In the genomic region with DNA sequence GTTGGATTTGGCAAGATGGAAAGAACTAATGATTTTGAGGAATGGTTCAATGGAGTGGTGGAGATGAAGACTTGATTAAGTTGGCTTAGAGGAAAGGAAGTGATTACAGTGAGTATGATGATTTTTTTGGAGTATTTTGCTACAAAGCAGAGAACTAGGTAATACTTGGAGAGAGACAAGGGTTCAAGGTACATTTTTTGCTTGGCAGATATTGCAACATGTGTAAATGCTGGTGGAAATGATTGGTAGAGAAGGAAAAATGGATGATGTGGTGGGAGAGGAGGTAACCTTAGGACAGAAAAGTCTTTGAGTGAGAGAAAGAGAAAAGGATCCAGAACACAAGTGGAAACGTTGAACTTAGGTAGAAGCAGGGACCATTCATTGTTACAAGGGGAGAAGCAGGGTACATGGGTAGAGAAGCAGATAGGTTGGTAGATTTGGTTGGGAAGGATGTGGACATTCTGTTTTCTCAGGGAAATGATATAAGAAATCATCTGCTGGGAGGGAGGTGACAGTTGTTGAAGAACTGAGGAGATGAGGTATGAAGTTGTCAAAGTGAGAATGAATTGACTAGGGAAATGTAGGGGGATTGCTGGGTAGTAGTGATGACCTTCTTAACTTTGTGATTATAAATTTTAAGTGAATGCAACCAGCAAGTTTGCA, we compare ENCODE assay signal across 16 cellular contexts. TPM values are rescaled to one million over a fixed set of nuclear protein-coding genes. Genes with fewer than 3 reads are reported as not detected.
DNase-seq lines count a peak whose midpoint lies in the region; ATAC-seq, FAIRE-seq and TF ChIP-seq lines count a peak whose summit lies in the region.
"Had no signal": no experiment of that assay in that cellular context is flagged by ENCODE, and none has a peak within 500 bp of the region (broad histone marks: within the 10 kb centered on the region; RNA-seq: fewer than 3 reads in every experiment).

No MANE protein-coding gene starts in this region.

- H3K27ac ChIP-seq in A549 (no peak overlapping the region), H1 (ENCODE audit: low read depth, low read length) (no peak overlapping the region), liver (ENCODE audit: low read depth in 1 of 2, low read length in 2 of 2) (peak overlapping the region; percentile 65 to 72), osteoblast (ENCODE audit: low read depth, low read length) (no peak overlapping the region)
- H3K27ac ChIP-seq: BLaER1 treated with 17β-estradiol and CSF1 and Interleukin-3, amounts not matched to agents 10 nM and 100 nM had no signal

- H3K79me1 ChIP-seq in H1 (ENCODE audit: low read depth, low read length) = no peaks in the 10 kb centered on the region; the same call in 1 of the 2 replicates

- FAIRE-seq in A549 (lab: Jason Lieb, UNC) (peak; percentile 51), HTR-8/SVneo (lab: Jason Lieb, UNC) (peak; percentile 71), H1 (lab: Jason Lieb, UNC) (no peak)

- TF ChIP-seq RAD21 in A549 (conservative IDR thresholded peaks at IDR 0.05 in 1 of 2, IDR thresholded peaks at IDR 0.05 in 1 of 2) (no peak), H1 (IDR thresholded peaks at IDR 0.05 in 1 of 2, conservative IDR thresholded peaks at IDR 0.05 in 1 of 2; ENCODE audit: low read depth in 2 of 2, low read length in 2 of 2) (no peak), liver (IDR thresholded peaks at IDR 0.05) (peak in 1 of 2 donors; percentile 52)

- H2BK5ac ChIP-seq in H1 (ENCODE audit: low read depth, low read length) = no peak overlapping the region

- no peak overlapping the region for H4K91ac ChIP-seq in H1 (replicated peaks; ENCODE audit: insufficient read length, low read length)

- H3K4me3 ChIP-seq in A549 = no peak overlapping the region
- no peak overlapping the region for H3K4me3 ChIP-seq in H1 (ENCODE audit: extremely low read depth in 1 of 4, insufficient read depth in 2 of 4, low read depth in 3 of 4, low read length in 4 of 4)
- H3K4me3 ChIP-seq in liver (ENCODE audit: low read depth in 1 of 3, low read length in 3 of 3) = peak overlapping the region in 1 of 3 donors; percentile 10
- H3K4me3 ChIP-seq in osteoblast (ENCODE audit: insufficient read depth, low read length) = no peak overlapping the region
- H3K4me3 ChIP-seq: BLaER1 treated with 17β-estradiol and CSF1 and Interleukin-3, amounts not matched to agents 10 nM and 100 nM; GM23338 had no signal

- TF ChIP-seq POLR2A in A549 (IDR thresholded peaks at IDR 0.05; ENCODE audit: low read length) (no peak), H1 (IDR thresholded peaks at IDR 0.05; ENCODE audit: control extremely low read depth in 1 of 2, low read depth in 2 of 2, low read length in 2 of 2) (no peak)

- TF ChIP-seq EP300 in A549 (IDR thresholded peaks at IDR 0.05) (no peak), H1 (IDR thresholded peaks at IDR 0.05; ENCODE audit: borderline replicate concordance in 1 of 2, low read depth in 2 of 2, low read length in 2 of 2) (no peak)

- CTCF ChIA-PET in A549 (lab: Yijun Ruan, JAX) (no interaction called here), H1 (lab: Charles Lee; ENCODE audit: partially characterized antibody) (no interaction called here)
- CTCF ChIA-PET in activated CD4-positive, alpha-beta T cell treated with anti-CD3 and anti-CD28 coated beads, Interleukin-2, amount 10 ng/mL, durations not matched to agents 7 days and 5 days (lab: Charles Lee) = no interaction called here

- no peak overlapping the region for H2BK20ac ChIP-seq in H1 (ENCODE audit: low read length)

- H3K9me3 ChIP-seq in A549 = peaks cover 28% of the 10 kb centered on the region
- no peaks in the 10 kb centered on the region for H3K9me3 ChIP-seq in H1 (ENCODE audit: insufficient read depth in 2 of 2, low read depth in 1 of 2, low read length in 1 of 2)
- H3K9me3 ChIP-seq in liver (ENCODE audit: control insufficient read depth in 4 of 4, low read length in 3 of 4) = no peaks in the 10 kb centered on the region
- no peaks in the 10 kb centered on the region for H3K9me3 ChIP-seq in osteoblast (ENCODE audit: low read depth, low read length)

- H3K4me1 ChIP-seq in A549 (peaks cover 33% of the 10 kb centered on the region), H1 (replicated peaks in 1 of 4; ENCODE audit: control insufficient read depth in 3 of 4, insufficient read depth in 4 of 4, low read length in 3 of 4) (peaks cover 0 to 4% (median 2%) of the 10 kb centered on the region in 4 experiments; a peak in 5 of 7 replicates), liver (ENCODE audit: control insufficient read depth in 4 of 4, insufficient read depth in 4 of 4, low read length in 3 of 4) (peaks cover 8 to 56% (median 37%) of the 10 kb centered on the region in 4 donors), osteoblast (ENCODE audit: insufficient read depth, low read length) (peaks cover 5% of the 10 kb centered on the region)

- no peak overlapping the region for H2AFZ ChIP-seq in H1 (ENCODE audit: low read length)
- H2AFZ ChIP-seq in osteoblast (ENCODE audit: low read length) = no peak overlapping the region
- H2AFZ ChIP-seq: GM23338 had no signal

- H3K14ac ChIP-seq in H1 (ENCODE audit: insufficient read length) = no peak overlapping the region

- H3K79me2 ChIP-seq in H1 (ENCODE audit: control insufficient read depth in 1 of 2, insufficient read depth in 2 of 2, low read length in 2 of 2) (peaks cover 12 to 93% of the 10 kb centered on the region in 2 experiments), osteoblast (ENCODE audit: insufficient read depth, low read length) (peaks cover 92% of the 10 kb centered on the region)

- H3K4me3 Mint-ChIP-seq in activated CD4-positive, alpha-beta T cell treated with anti-CD3 and anti-CD28 coated beads, Interleukin-2, amount 10 ng/mL, durations not matched to agents 7 days and 5 days = no peak overlapping the region
- H3K4me3 Mint-ChIP-seq: CD4-positive, CD25-positive, alpha-beta regulatory T cell; GM23338; HFFc6 had no signal

- H2BK12ac ChIP-seq in H1 (ENCODE audit: low read depth, low read length) = no peak overlapping the region

- H3K9me3 Mint-ChIP-seq in activated CD4-positive, alpha-beta T cell treated with anti-CD3 and anti-CD28 coated beads, Interleukin-2, amount 10 ng/mL, durations not matched to agents 7 days and 5 days = peaks cover 12% of the 10 kb centered on the region
- H3K9me3 Mint-ChIP-seq: CD4-positive, CD25-positive, alpha-beta regulatory T cell; GM23338 had no signal

- peak overlapping the region; percentile 80 for H3K56ac ChIP-seq in H1 (replicated peaks; ENCODE audit: insufficient read length, low read depth, low read length)

- no peak overlapping the region for H3K23ac ChIP-seq in H1 (ENCODE audit: insufficient read length)

- no peak overlapping the region for H4K8ac ChIP-seq in H1 (ENCODE audit: extremely low read depth, insufficient read depth, low read length)

- no peak overlapping the region for H2BK15ac ChIP-seq in H1 (ENCODE audit: low read length)

- H3K4ac ChIP-seq in H1 (replicated peaks; ENCODE audit: insufficient read length, low read depth, low read length) = no peak overlapping the region

- H3K4me1 Mint-ChIP-seq in activated CD4-positive, alpha-beta T cell treated with anti-CD3 and anti-CD28 coated beads, Interleukin-2, amount 10 ng/mL, durations not matched to agents 7 days and 5 days = peaks cover 17% of the 10 kb centered on the region

- H2BK120ac ChIP-seq in H1 (replicated peaks; ENCODE audit: low read depth, low read length) = no peak overlapping the region

- peaks cover 19% of the 10 kb centered on the region for H3K36me3 Mint-ChIP-seq in activated CD4-positive, alpha-beta T cell treated with anti-CD3 and anti-CD28 coated beads, Interleukin-2, amount 10 ng/mL, durations not matched to agents 7 days and 5 days (ENCODE audit: low read depth)

- H3K27me3 ChIP-seq in H1 (replicated peaks in 1 of 4; ENCODE audit: control insufficient read depth in 3 of 4, extremely low read depth in 1 of 4, insufficient read depth in 3 of 4, low read length in 3 of 4) (no peaks in the 10 kb centered on the region), liver (ENCODE audit: control insufficient read depth in 4 of 4, insufficient read depth in 4 of 4, low read length in 3 of 4) (no peaks in the 10 kb centered on the region), osteoblast (ENCODE audit: insufficient read depth, low read length) (no peaks in the 10 kb centered on the region)
- H3K27me3 ChIP-seq: BLaER1 treated with 17β-estradiol and CSF1 and Interleukin-3, amounts not matched to agents 10 nM and 100 nM had no signal

- H3K23me2 ChIP-seq in H1 (ENCODE audit: low read depth, low read length) = peaks cover 7% of the 10 kb centered on the region; the same call in 1 of the 2 replicates

- DNase-seq in A549 (ENCODE audit: low read depth in 1 of 2, low spot score in 1 of 2) = no peak
- no peak for DNase-seq in HTR-8/SVneo (ENCODE audit: insufficient read length, low spot score)
- DNase-seq in H1 (ENCODE audit: low read depth in 1 of 2, low spot score in 2 of 2) = no peak
- no peak for DNase-seq in osteoblast (ENCODE audit: insufficient read length, low spot score, missing footprints)
- no peak for DNase-seq in activated CD4-positive, alpha-beta T cell treated with anti-CD3 and anti-CD28 coated beads, Interleukin-2, amount 10 ng/mL, durations not matched to agents 7 days and 5 days
- no peak for DNase-seq in NCI-H1930 (lab: John Stamatoyannopoulos, UW)
- DNase-seq: 8988T; ACHN; CD4-positive, CD25-positive, alpha-beta regulatory T cell; DMS53; HCEC 1CT; HFFc6 had no signal

- ATAC-seq in A549 (no peak), GM21786 (IDR thresholded peaks at IDR 0.05; ENCODE audit: unreplicated experiment) (no peak)
- ATAC-seq: GM23338 had no signal

- TF ChIP-seq CTCF in A549 (IDR thresholded peaks at IDR 0.05) (no peak), H1 (IDR thresholded peaks at IDR 0.05; ENCODE audit: control extremely low read depth in 1 of 3, insufficient read depth in 1 of 3, low read depth in 1 of 3, low read length in 3 of 3) (no peak), liver (IDR thresholded peaks at IDR 0.05; ENCODE audit: low read depth, low read length, missing input control) (no peak), osteoblast (IDR thresholded peaks at IDR 0.05; ENCODE audit: extremely low read depth, low read depth, low read length) (no peak)

- WGBS in A549 (ENCODE audit: missing lambda C conversion rate) = 92% methylated on average over 1 of the region's 1 CpG
- 92% methylated on average over 1 of the region's 1 CpG; no CpG with 5 or more reads in 1 of the 2 experiments for WGBS in H1 (ENCODE audit: extremely low coverage in 1 of 2, insufficient coverage in 1 of 2, insufficient read length in 1 of 2, insufficient replicate concordance in 2 of 2, low coverage in 1 of 2, low lambda C conversion rate in 2 of 2, missing lambda C conversion rate in 1 of 2), 2 experiments
- WGBS in liver = 31% methylated on average over 1 of the region's 1 CpG

- H3K4me2 ChIP-seq in A549 = peak overlapping the region; percentile 14; the same call in 2 of the 3 replicates
- H3K4me2 ChIP-seq in H1 (ENCODE audit: insufficient read depth in 1 of 2, low read depth in 2 of 2, low read length in 2 of 2) = no peak overlapping the region
- no peak overlapping the region for H3K4me2 ChIP-seq in osteoblast (ENCODE audit: insufficient read depth, low read length)
- H3K4me2 ChIP-seq: BLaER1 treated with 17β-estradiol and CSF1 and Interleukin-3, amounts not matched to agents 10 nM and 100 nM; GM23338 had no signal

- H4K5ac ChIP-seq in H1 (ENCODE audit: insufficient read length, low read depth, low read length) = no peak overlapping the region

- no peak overlapping the region for H2AK5ac ChIP-seq in H1 (ENCODE audit: low read depth, low read length)

- no peak overlapping the region for H3K27ac Mint-ChIP-seq in activated CD4-positive, alpha-beta T cell treated with anti-CD3 and anti-CD28 coated beads, Interleukin-2, amount 10 ng/mL, durations not matched to agents 7 days and 5 days
- H3K27ac Mint-ChIP-seq: CD4-positive, CD25-positive, alpha-beta regulatory T cell; GM23338; HFFc6 had no signal

- H4K20me1 ChIP-seq in H1 (replicated peaks in 1 of 2; ENCODE audit: control insufficient read depth in 1 of 2, insufficient read depth in 2 of 2, low read length in 2 of 2) (peaks cover 3 to 5% of the 10 kb centered on the region in 2 experiments), osteoblast (ENCODE audit: insufficient read depth, low read length) (peaks cover 22% of the 10 kb centered on the region)
- H4K20me1 ChIP-seq: BLaER1 treated with 17β-estradiol and CSF1 and Interleukin-3, amounts not matched to agents 10 nM and 100 nM had no signal

- no peak overlapping the region; a peak in 2 of 7 replicates for H3K9ac ChIP-seq in H1 (replicated peaks in 1 of 4; ENCODE audit: extremely low read depth in 1 of 4, low read depth in 3 of 4, low read length in 3 of 4)
- no peak overlapping the region for H3K9ac ChIP-seq in liver (ENCODE audit: low read depth in 1 of 2, low read length in 2 of 2)
- H3K9ac ChIP-seq: BLaER1 treated with 17β-estradiol and CSF1 and Interleukin-3, amounts not matched to agents 10 nM and 100 nM had no signal

- no peaks in the 10 kb centered on the region for H3K27me3 Mint-ChIP-seq in activated CD4-positive, alpha-beta T cell treated with anti-CD3 and anti-CD28 coated beads, Interleukin-2, amount 10 ng/mL, durations not matched to agents 7 days and 5 days
- H3K27me3 Mint-ChIP-seq: CD4-positive, CD25-positive, alpha-beta regulatory T cell had no signal

- peaks cover 0 to 27% (median 2%) of the 10 kb centered on the region in 4 experiments; a peak in 3 of 8 replicates for H3K36me3 ChIP-seq in H1 (ENCODE audit: control insufficient read depth in 2 of 4, insufficient read depth in 4 of 4, low read length in 3 of 4)
- peaks cover 0 to 6% (median 5%) of the 10 kb centered on the region in 4 donors for H3K36me3 ChIP-seq in liver (ENCODE audit: control insufficient read depth in 4 of 4, insufficient read depth in 3 of 4, low read depth in 1 of 4, low read length in 3 of 4)
- H3K36me3 ChIP-seq in osteoblast (ENCODE audit: insufficient read depth, low read length) = peaks cover 50% of the 10 kb centered on the region

- POLR2A ChIA-PET in A549 (lab: Yijun Ruan, JAX) (no interaction called here), H1 (lab: Charles Lee; ENCODE audit: partially characterized antibody) (no interaction called here)
- POLR2A ChIA-PET in activated CD4-positive, alpha-beta T cell treated with anti-CD3 and anti-CD28 coated beads, Interleukin-2, amount 10 ng/mL, durations not matched to agents 7 days and 5 days (lab: Charles Lee) = no interaction called here

- H3K18ac ChIP-seq in H1 (ENCODE audit: extremely low read depth, low read length) = no peak overlapping the region

RNA-seq across cellular contexts. Expression of gene EHBP1, which starts 6.5 kb away (rescaled TPM):
- polyA plus RNA-seq in A549 (2011; rRNA removed) (145 and 204 TPM in 2 replicates), A549 (2017; fragmentation: RNase III; extraction: RNeasy Plus Mini Kit Qiagen cat#74134 plus additional on column Dnase treatment) (62.4 to 76.9 TPM (median 65.7 TPM) in 3 replicates), H1 (2011; rRNA removed) (8.1 and 12.0 TPM in 2 replicates), liver (10 to 100 TPM; 16.6 to 28.5 TPM)
- polyA plus RNA-seq in A549 (2012; cell fraction: cytosol; rRNA removed) = 27.9 and 34.9 TPM in 2 replicates
- polyA plus RNA-seq in A549 (2012; cell fraction: nucleus; rRNA removed) = 23.7 and 39.5 TPM in 2 replicates
- 153 and 167 TPM in 2 replicates for polyA minus RNA-seq in A549 (2011; rRNA and poly(A)+ RNA removed)
- 59.6 and 64.1 TPM in 2 replicates for total RNA-seq in H1 (2021; fragmentation: NEBNext Ultra II Directional; extraction: Animal tissue kit (Norgen Biotek cat#: 25700))
- 21.4 TPM for polyA plus RNA-seq in H1 (2011; cell fraction: cytosol; rRNA removed)
- polyA plus RNA-seq in H1 (2011; cell fraction: nucleus; rRNA removed) = 13.8 TPM
- polyA plus RNA-seq in H1 (2012, experiment 1 of 2) = 30.3 to 55.8 TPM (median 42.8 TPM) in 4 replicates
- polyA plus RNA-seq in H1 (2012, experiment 2 of 2) = 1.7 TPM
- 29.8 TPM for polyA plus RNA-seq in H1 (2013, experiment 1 of 2)
- 32.9 TPM for polyA plus RNA-seq in H1 (2013, experiment 2 of 2)
- polyA minus RNA-seq in H1 (2011; rRNA and poly(A)+ RNA removed) = 56.5 and 72.8 TPM in 2 replicates
- polyA minus RNA-seq in H1 (2011; cell fraction: cytosol; rRNA and poly(A)+ RNA removed) = 34.4 TPM
- 123 TPM for polyA minus RNA-seq in H1 (2011; cell fraction: nucleus; rRNA and poly(A)+ RNA removed)
- total RNA-seq in liver (10 to 100 TPM; 20.2 to 85.8 TPM), osteoblast (81.0 and 96.3 TPM in 2 replicates)
- 10 to 100 TPM; 22.2 to 24.7 TPM for total RNA-seq in activated CD4-positive, alpha-beta T cell treated with anti-CD3 and anti-CD28 coated beads, Interleukin-2, amount 10 ng/mL, durations not matched to agents 7 days and 5 days

Comparison
In these comparisons a context has a peak if more than half of its experiments do, and no peak if none do; other contexts are left out.
1. H3K27ac ChIP-seq: peak in liver (2 of 2); none in A549 (0 of 2), H1 (single experiment) and osteoblast (single experiment).